Comparison of ENCODE assay signal across 13 cellular contexts in the genomic region with DNA sequence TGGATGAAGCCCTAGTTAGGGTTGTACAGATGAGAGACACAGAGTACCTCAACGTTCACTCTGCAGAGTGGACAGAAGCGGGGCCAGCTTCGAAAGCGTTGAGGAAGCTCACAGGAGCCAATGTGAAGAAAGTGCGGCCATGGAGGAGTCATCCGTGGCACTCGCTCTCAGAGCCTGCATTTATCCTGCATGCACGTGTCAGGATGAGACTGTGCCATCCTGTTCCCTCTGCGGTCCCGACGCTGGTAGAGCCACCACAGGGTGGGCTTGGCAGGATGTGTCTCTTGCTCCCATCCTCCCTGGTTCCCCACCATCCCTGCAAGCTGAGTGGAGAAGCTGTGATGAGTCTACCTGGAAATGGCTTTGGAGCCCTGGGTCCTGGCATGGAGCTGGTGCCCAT.
"Had no signal": no experiment of that assay in that cellular context is flagged by ENCODE, and none has a peak within 500 bp of the region (broad histone marks: within the 10 kb centered on the region; RNA-seq: fewer than 3 reads in every experiment).

No MANE protein-coding gene starts in this region.

- H3K79me2 ChIP-seq: parathyroid adenoma had no signal

- H3K36me3 ChIP-seq: adrenal gland, colonic mucosa, thoracic aorta had no signal

- H3K27ac ChIP-seq: adrenal gland, colonic mucosa, parathyroid adenoma, thoracic aorta had no signal

- H3K9me3 ChIP-seq: adrenal gland, colonic mucosa, thoracic aorta had no signal

- H2AFZ ChIP-seq: parathyroid adenoma had no signal

- H3K4me1 ChIP-seq: colonic mucosa, parathyroid adenoma had no signal

- H3K4me3 ChIP-seq: adrenal gland, colonic mucosa, lung, thoracic aorta had no signal

- ATAC-seq: SK-N-SH treated with all-trans-retinoic acid at 6 μM for 48 hours; stimulated activated naive CD8-positive, alpha-beta T cell treated with anti-CD3 and anti-CD28 coated beads, Interleukin-15, Interleukin-2, amounts not matched to agents 100 U/mL and 50 U/mL, for 24 hours had no signal

- H3K27me3 ChIP-seq: adrenal gland, colonic mucosa had no signal

- DNase-seq: activated CD4-positive, alpha-beta T cell treated with anti-CD3 and anti-CD28 coated beads, Interleukin-2, amount 50 U/mL, for 48 hours; activated T-cell treated with anti-CD3 and anti-CD28 coated beads, Interleukin-2, amount 50 U/mL, for 1 hour; colonic mucosa; effector CD8-positive, alpha-beta T cell; foreskin melanocyte; retina; small intestine; stimulated activated naive CD8-positive, alpha-beta T cell treated with anti-CD3 and anti-CD28 coated beads, Interleukin-15, Interleukin-2, amounts not matched to agents 100 U/mL and 50 U/mL, for 24 hours had no signal
